In genomic region chr11:117947751-117948150, GRCh38 we compare ENCODE assay signal across 4 cellular contexts. TPM values are rescaled to one million over a fixed set of nuclear protein-coding genes. Genes with fewer than 3 reads are reported as not detected.
"Had no signal": no experiment of that assay in that cellular context is flagged by ENCODE, and none has a peak within 500 bp of the region (broad histone marks: within the 10 kb centered on the region; RNA-seq: fewer than 3 reads in every experiment).

No MANE protein-coding gene starts in this region.

RNA-seq across cellular contexts. Expression of gene TMPRSS13, which starts 18.5 kb away (rescaled TPM):
- total RNA-seq: ascending aorta, NCI-H460, RPMI7951 had no signal

RNA-seq across cellular contexts. Expression of gene IL10RA, which starts 38.4 kb away (rescaled TPM):
- total RNA-seq: bronchial epithelial cell had no signal
